Comparison of ENCODE assay signal across 9 cellular contexts in the genomic region with DNA sequence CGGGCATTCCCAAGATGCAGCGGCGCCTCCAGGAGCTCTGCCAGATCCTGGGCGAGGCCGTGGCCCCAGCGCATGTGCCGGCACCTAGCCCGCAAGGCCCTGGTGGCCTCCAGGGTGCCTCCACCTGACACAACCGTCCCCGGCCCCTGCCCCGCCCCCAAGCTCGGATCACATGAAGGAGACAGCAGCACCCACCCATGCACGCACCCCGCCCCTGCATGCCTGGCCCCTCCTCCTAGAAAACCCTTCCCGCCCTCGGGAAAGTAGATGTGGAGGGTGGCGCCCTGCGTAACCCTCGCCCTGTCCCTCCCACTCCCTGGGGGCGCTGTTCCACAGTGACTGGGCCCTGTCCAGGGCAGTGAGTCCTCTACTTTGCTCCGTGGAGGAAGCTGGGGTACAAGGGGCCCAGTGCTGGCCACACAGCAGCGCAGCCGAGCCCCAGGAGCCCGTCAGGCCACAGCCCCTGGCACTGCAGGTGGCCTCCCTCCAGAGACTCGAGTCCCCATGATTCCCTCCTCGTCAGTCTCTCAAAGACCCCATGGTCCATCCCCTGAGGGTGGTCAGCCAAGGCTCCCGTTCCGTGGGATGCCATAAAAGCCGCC. TPM values are rescaled to one million over a fixed set of nuclear protein-coding genes. Genes with fewer than 3 reads are reported as not detected.
DNase-seq lines count a peak whose midpoint lies in the region; ATAC-seq and TF ChIP-seq lines count a peak whose summit lies in the region.
"Not testable (repeated sequence)": the region's sequence is repeated elsewhere in the genome, so short reads cannot be mapped to it uniquely, and the experiment has no call there.
"Had no signal": no experiment of that assay in that cellular context is flagged by ENCODE, and none has a peak within 500 bp of the region (broad histone marks: within the 10 kb centered on the region; RNA-seq: fewer than 3 reads in every experiment).

No MANE protein-coding gene starts in this region.

- DNase-seq in CD8-positive, alpha-beta memory T cell, result not testable (repeated sequence)
- DNase-seq in NCI-H82 (lab: John Stamatoyannopoulos, UW) (peak; percentile 79), body of pancreas (peak; percentile 34 to 77 (median 54)), foreskin keratinocyte (peak in 1 of 2 donors; percentile 40), left colon (peak; percentile 87 to 93), transverse colon (peak; percentile 88)

- H3K36me3 Mint-ChIP-seq in CD8-positive, alpha-beta memory T cell, result not testable (repeated sequence)

- not testable (repeated sequence) for TF ChIP-seq POLR2A in body of pancreas (IDR thresholded peaks at IDR 0.05)
- TF ChIP-seq POLR2A in transverse colon (IDR thresholded peaks at IDR 0.05), result peak; percentile 56

- ATAC-seq in body of pancreas, foreskin keratinocyte: not testable (repeated sequence)
- ATAC-seq in left colon, result peak; percentile 78

- not testable (repeated sequence) for H3K9ac ChIP-seq in HUES64 (ENCODE audit: low read depth, low read length); parathyroid adenoma

- H3K4me1 ChIP-seq in CD8-positive, alpha-beta memory T cell (ENCODE audit: insufficient read depth, low read length), result peaks cover 15% of the 10 kb centered on the region
- not testable (repeated sequence) for H3K4me1 ChIP-seq in HUES64 (ENCODE audit: insufficient read depth, low read length); body of pancreas; foreskin keratinocyte; parathyroid adenoma
- H3K4me1 ChIP-seq in transverse colon, result peaks cover 0 to 12% (median 9%) of the 10 kb centered on the region in 4 donors

- TF ChIP-seq CTCF in body of pancreas (IDR thresholded peaks at IDR 0.05); parathyroid adenoma (IDR thresholded peaks at IDR 0.05): not testable (repeated sequence)
- TF ChIP-seq CTCF in foreskin keratinocyte (conservative IDR thresholded peaks at IDR 0.05) (peak; percentile 31), transverse colon (IDR thresholded peaks at IDR 0.05) (peak in 1 of 5 experiments; percentile 31)

- not testable (repeated sequence) for H3K4me2 ChIP-seq in parathyroid adenoma (ENCODE audit: low read length)

- H3K79me2 ChIP-seq in parathyroid adenoma, result not testable (repeated sequence)

- POLR2A ChIA-PET in CD8-positive, alpha-beta memory T cell (lab: Charles Lee), result not testable (repeated sequence)

- H2AFZ ChIP-seq in parathyroid adenoma, result peak overlapping the region; percentile 58

- CTCF ChIA-PET in CD8-positive, alpha-beta memory T cell (lab: Charles Lee), result interaction anchor here (1.0 kb wide), 1 partner anchor 204 kb away, joined by 3 read pairs; no protein-coding TSS in a partner anchor

- H3K4me3 ChIP-seq in CD8-positive, alpha-beta memory T cell (ENCODE audit: low read length); body of pancreas; parathyroid adenoma (ENCODE audit: low read depth, low read length): not testable (repeated sequence)
- H3K4me3 ChIP-seq in HUES64 (ENCODE audit: low read length), result peak overlapping the region; percentile 50
- peak overlapping the region in 2 of 4 donors; percentile 10 to 31 for H3K4me3 ChIP-seq in transverse colon

- H3K27ac Mint-ChIP-seq in CD8-positive, alpha-beta memory T cell, result not testable (repeated sequence)

- H3K36me3 ChIP-seq in CD8-positive, alpha-beta memory T cell (ENCODE audit: insufficient read depth, low read length); HUES64 (ENCODE audit: insufficient read depth, low read length); body of pancreas (replicated peaks in 1 of 2; ENCODE audit: insufficient read depth in 1 of 2, low read depth in 2 of 2); parathyroid adenoma (ENCODE audit: control insufficient read depth, insufficient read depth, low read length); transverse colon: not testable (repeated sequence)

- not testable (repeated sequence) for H3K27me3 ChIP-seq in CD8-positive, alpha-beta memory T cell (ENCODE audit: insufficient read depth, low read length, poor library complexity, severe bottlenecking); HUES64 (ENCODE audit: insufficient read depth, low read length); body of pancreas; foreskin keratinocyte; parathyroid adenoma (ENCODE audit: control insufficient read depth, insufficient read depth, low read length); transverse colon

- TF ChIP-seq EP300 in transverse colon (IDR thresholded peaks at IDR 0.05; ENCODE audit: low read depth), result not testable (repeated sequence)

- peaks cover 3 to 18% of the 10 kb centered on the region in 2 donors for H3K27me3 Mint-ChIP-seq in CD8-positive, alpha-beta memory T cell

- H3K4me1 Mint-ChIP-seq in CD8-positive, alpha-beta memory T cell, result peaks cover 12 to 19% (median 13%) of the 10 kb centered on the region in 3 donors

- not testable (repeated sequence) for H3K4me3 Mint-ChIP-seq in CD8-positive, alpha-beta memory T cell

- not testable (repeated sequence) for H3K9me3 Mint-ChIP-seq in CD8-positive, alpha-beta memory T cell

- not testable (repeated sequence) for H3K9me3 ChIP-seq in CD8-positive, alpha-beta memory T cell (ENCODE audit: low read length); HUES64 (ENCODE audit: insufficient read depth, low read depth, low read length); body of pancreas; parathyroid adenoma (ENCODE audit: control insufficient read depth, low read length); transverse colon

- in situ Hi-C loops in transverse colon (cut with MboI; ENCODE audit: low pct_ligation_motif_present in 1 of 4, low pct_unique_long_range_greater_than_20kb in 1 of 4, low sequenced_read_pairs in 3 of 4), result not testable (repeated sequence)

- intact Hi-C loops in body of pancreas (cut with DNase I); left colon (cut with DNase I, micrococcal nuclease); transverse colon (cut with DNase I; ENCODE audit: low total_unique reads): not testable (repeated sequence)

- H3K27ac ChIP-seq in CD8-positive, alpha-beta memory T cell (ENCODE audit: low read depth, low read length), result peak overlapping the region; percentile 38
- H3K27ac ChIP-seq in HUES64 (ENCODE audit: low read depth, low read length); body of pancreas; foreskin keratinocyte; parathyroid adenoma: not testable (repeated sequence)
- H3K27ac ChIP-seq in transverse colon, result peak overlapping the region; percentile 65 to 84 (median 75)

- WGBS in HUES64, result 18% methylated on average over 27 of the region's 29 CpGs
- WGBS in body of pancreas, 2 donors, result 67% methylated on average over 6 of the region's 29 CpGs; no CpG with 5 or more reads in 1 of the 2 donors
- 47% methylated on average over 25 of the region's 29 CpGs; no CpG with 5 or more reads in 1 of the 2 donors for WGBS in transverse colon (ENCODE audit: low coverage in 1 of 2), 2 donors

RNA-seq across cellular contexts. Expression of gene ABCD1, which starts 19.1 kb away (rescaled TPM):
- 1 to 10 TPM; 3.9 to 4.1 TPM for total RNA-seq in CD8-positive, alpha-beta memory T cell
- polyA plus RNA-seq in CD8-positive, alpha-beta memory T cell, result 3.4 TPM
- polyA plus RNA-seq in HUES64 (2013, experiment 1 of 2), result 5.2 TPM
- 7.4 TPM for polyA plus RNA-seq in HUES64 (2013, experiment 2 of 2)
- total RNA-seq in body of pancreas (10 to 100 TPM; 11.2 to 31.6 TPM), foreskin keratinocyte (2.2 and 3.2 TPM in 2 replicates), left colon (10 to 100 TPM; 15.1 to 15.9 TPM), transverse colon (10 to 100 TPM in 3 of 4 donors, 1 to 10 TPM in 1; 7.0 to 50.5 (median 18.1) TPM)
- polyA plus RNA-seq in foreskin keratinocyte, result 1.6 and 2.3 TPM in 2 replicates

RNA-seq across cellular contexts. Expression of gene BCAP31, which starts 19.5 kb away (rescaled TPM):
- total RNA-seq in CD8-positive, alpha-beta memory T cell, result 100 to 1,000 TPM; 140 to 153 TPM
- 333 TPM for polyA plus RNA-seq in CD8-positive, alpha-beta memory T cell
- 109 TPM for polyA plus RNA-seq in HUES64 (2013, experiment 1 of 2)
- 110 TPM for polyA plus RNA-seq in HUES64 (2013, experiment 2 of 2)
- total RNA-seq in body of pancreas (10 to 100 TPM; 64.6 TPM), foreskin keratinocyte (239 and 289 TPM in 2 replicates), left colon (100 to 1,000 TPM; 200 to 203 TPM), transverse colon (100 to 1,000 TPM in 2 of 4 donors, 10 to 100 TPM in 2; 37.6 to 113 (median 74.4) TPM)
- 275 and 350 TPM in 2 replicates for polyA plus RNA-seq in foreskin keratinocyte

RNA-seq across cellular contexts. Expression of gene PLXNB3, which starts 20.3 kb away (rescaled TPM):
- total RNA-seq in CD8-positive, alpha-beta memory T cell, result under 1 TPM; 0.51 to 0.57 TPM
- not detected for polyA plus RNA-seq in CD8-positive, alpha-beta memory T cell
- 1.6 TPM for polyA plus RNA-seq in HUES64 (2013, experiment 1 of 2)
- 3.6 TPM for polyA plus RNA-seq in HUES64 (2013, experiment 2 of 2)
- total RNA-seq in body of pancreas, result 10 to 100 TPM in 1 of 2 donors, 1 to 10 TPM in 1; 4.2 to 13.2 TPM
- total RNA-seq in foreskin keratinocyte, result 5.3 and 5.4 TPM in 2 replicates
- 6.1 and 8.3 TPM in 2 replicates for polyA plus RNA-seq in foreskin keratinocyte
- total RNA-seq in left colon, result 1 to 10 TPM; 1.0 to 5.4 TPM
- total RNA-seq in transverse colon, result 10 to 100 TPM in 2 of 4 donors, 1 to 10 TPM in 2; 3.1 to 46.2 (median 24.7) TPM

RNA-seq across cellular contexts. Expression of gene SRPK3, which starts 37.1 kb away (rescaled TPM):
- not detected for total RNA-seq in CD8-positive, alpha-beta memory T cell
- not detected for polyA plus RNA-seq in CD8-positive, alpha-beta memory T cell
- polyA plus RNA-seq in HUES64 (2013, experiment 1 of 2), result not detected
- not detected for polyA plus RNA-seq in HUES64 (2013, experiment 2 of 2)
- not detected for total RNA-seq in body of pancreas
- total RNA-seq in foreskin keratinocyte, result 0.03 and 0.04 TPM in 2 replicates
- polyA plus RNA-seq in foreskin keratinocyte, result 0.10 and 0.15 TPM in 2 replicates
- total RNA-seq in left colon, result 1 to 10 TPM; 1.4 to 1.7 TPM
- total RNA-seq in transverse colon, result 1 to 10 TPM in 2 of 4 donors, under 1 TPM in 2; 0.64 to 3.8 (median 1.3) TPM
- total RNA-seq: activated naive CD4-positive, alpha-beta T cell treated with anti-CD3 and anti-CD28 coated beads for 36 hours had no signal

RNA-seq across cellular contexts. Expression of gene IDH3G, which starts 50.5 kb away (rescaled TPM):
- 10 to 100 TPM; 54.2 to 61.6 TPM for total RNA-seq in CD8-positive, alpha-beta memory T cell
- 109 TPM for polyA plus RNA-seq in CD8-positive, alpha-beta memory T cell
- polyA plus RNA-seq in HUES64 (2013, experiment 1 of 2), result 41.9 TPM
- polyA plus RNA-seq in HUES64 (2013, experiment 2 of 2), result 45.8 TPM
- total RNA-seq in body of pancreas (10 to 100 TPM; 25.2 to 27.7 TPM), foreskin keratinocyte (42.9 and 47.4 TPM in 2 replicates), left colon (10 to 100 TPM; 76.1 to 93.6 TPM), transverse colon (100 to 1,000 TPM in 2 of 4 donors, 10 to 100 TPM in 2; 77.5 to 203 (median 117) TPM)
- 57.0 and 61.4 TPM in 2 replicates for polyA plus RNA-seq in foreskin keratinocyte
